Comparison of ENCODE assay signal across 24 cellular contexts in genomic region chr19:44878119-44878865, GRCh38. TPM values are rescaled to one million over a fixed set of nuclear protein-coding genes. Genes with fewer than 3 reads are reported as not detected.
A peak's percentile ranks its signal among the peaks of the same experiment; 100 is the strongest.
DNase-seq lines count a peak whose midpoint lies in the region; ATAC-seq and TF ChIP-seq lines count a peak whose summit lies in the region.
"Had no signal": no experiment of that assay in that cellular context is flagged by ENCODE, and none has a peak within 500 bp of the region (broad histone marks: within the 10 kb centered on the region; RNA-seq: fewer than 3 reads in every experiment).

No MANE protein-coding gene starts in this region.

- DNase-seq in ELF-1 (ENCODE audit: low read depth, low spot score) (peak; percentile 47), WERI-Rb-1 (no peak), left lung (no peak), SIG-M5 (lab: John Stamatoyannopoulos, UW) (no peak)
- no peak for DNase-seq in activated CD4-positive, alpha-beta memory T cell treated with anti-CD3 and anti-CD28 coated beads for 36 hours
- DNase-seq: activated B cell treated with CpG ODN at 0.5 μM for 24 hours; activated CD8-positive, alpha-beta T cell treated with anti-CD3 and anti-CD28 coated beads for 36 hours; activated naive CD4-positive, alpha-beta T cell treated with anti-CD3 and anti-CD28 coated beads, Interleukin-2, amount 50 U/mL, for 16 hours; activated T-cell treated with anti-CD3 and anti-CD28 coated beads, Interleukin-2, amount 50 U/mL, for 48 hours; effector memory CD4-positive, alpha-beta T cell; left ventricle myocardium superior; MG63; mucosa of descending colon; NCI-H146; SJCRH30; stimulated activated CD4-positive, alpha-beta T cell treated with anti-CD3 and anti-CD28 coated beads, Interleukin-4, amount 100 ng/mL, for 4 hours; T-helper 17 cell had no signal

- H3K9me3 Mint-ChIP-seq in activated CD4-positive, alpha-beta memory T cell treated with anti-CD3 and anti-CD28 coated beads for 36 hours: no peaks in the 10 kb centered on the region
- H3K9me3 Mint-ChIP-seq: activated B cell treated with CpG ODN at 0.5 μM for 24 hours; activated CD8-positive, alpha-beta T cell treated with anti-CD3 and anti-CD28 coated beads for 36 hours; neural progenitor cell had no signal

- intact Hi-C loops in left lung (cut with DNase I): no loop called here
- intact Hi-C loops in activated CD4-positive, alpha-beta memory T cell treated with anti-CD3 and anti-CD28 coated beads for 36 hours (cut with micrococcal nuclease): no loop called here

- ATAC-seq in left lung: peak; percentile 48
- ATAC-seq in GM18870 (IDR thresholded peaks at IDR 0.05; ENCODE audit: unreplicated experiment): no peak
- ATAC-seq: activated CD8-positive, alpha-beta T cell treated with anti-CD3 and anti-CD28 coated beads for 36 hours; left ventricle myocardium superior; mucosa of descending colon; T-helper 17 cell had no signal

- POLR2A ChIA-PET in activated CD4-positive, alpha-beta memory T cell treated with anti-CD3 and anti-CD28 coated beads for 36 hours (lab: Charles Lee): no interaction called here

- H3K27ac Mint-ChIP-seq in activated CD4-positive, alpha-beta memory T cell treated with anti-CD3 and anti-CD28 coated beads for 36 hours: no peak overlapping the region
- H3K27ac Mint-ChIP-seq: activated B cell treated with CpG ODN at 0.5 μM for 24 hours; activated CD8-positive, alpha-beta T cell treated with anti-CD3 and anti-CD28 coated beads for 36 hours; neural progenitor cell had no signal

- TF ChIP-seq CTCF in WERI-Rb-1 (IDR thresholded peaks at IDR 0.05; ENCODE audit: low read depth, low read length): no peak
- no peak for TF ChIP-seq CTCF in left lung (IDR thresholded peaks at IDR 0.05)

- CTCF ChIA-PET in activated CD4-positive, alpha-beta memory T cell treated with anti-CD3 and anti-CD28 coated beads for 36 hours (lab: Charles Lee): no interaction called here

- H3K4me1 Mint-ChIP-seq in activated CD4-positive, alpha-beta memory T cell treated with anti-CD3 and anti-CD28 coated beads for 36 hours (ENCODE audit: low read depth): peaks cover 5% of the 10 kb centered on the region
- H3K4me1 Mint-ChIP-seq: activated B cell treated with CpG ODN at 0.5 μM for 24 hours, neural progenitor cell had no signal

- H3K36me3 ChIP-seq in WERI-Rb-1 (peaks cover 51% of the 10 kb centered on the region), left lung (peaks cover 0 to 76% of the 10 kb centered on the region in 2 donors)
- H3K36me3 ChIP-seq: neural progenitor cell had no signal

- H3K9me3 ChIP-seq in WERI-Rb-1 (ENCODE audit: severe bottlenecking) (no peaks in the 10 kb centered on the region), left lung (no peaks in the 10 kb centered on the region)
- H3K9me3 ChIP-seq: ascending aorta; BLaER1 treated with 17β-estradiol and CSF1 and Interleukin-3, amounts not matched to agents 10 nM and 100 nM; HAP-1; MG63; mucosa of descending colon; SJCRH30; vagina had no signal

- peaks cover 0 to 5% of the 10 kb centered on the region in 2 donors for H3K4me1 ChIP-seq in left lung
- H3K4me1 ChIP-seq: ascending aorta, neural progenitor cell had no signal

- no peak overlapping the region for H3K4me3 Mint-ChIP-seq in activated CD4-positive, alpha-beta memory T cell treated with anti-CD3 and anti-CD28 coated beads for 36 hours
- H3K4me3 Mint-ChIP-seq: activated B cell treated with CpG ODN at 0.5 μM for 24 hours; activated CD8-positive, alpha-beta T cell treated with anti-CD3 and anti-CD28 coated beads for 36 hours; neural progenitor cell; T-helper 17 cell had no signal

- H3K27me3 ChIP-seq in WERI-Rb-1 (ENCODE audit: insufficient read depth, low read depth, severe bottlenecking) (no peaks in the 10 kb centered on the region), left lung (no peaks in the 10 kb centered on the region)
- H3K27me3 ChIP-seq: ascending aorta; BLaER1 treated with 17β-estradiol and CSF1 and Interleukin-3, amounts not matched to agents 10 nM and 100 nM; MG63; neural progenitor cell; SJCRH30; vagina had no signal

- peaks cover 2% of the 10 kb centered on the region for H3K27me3 Mint-ChIP-seq in activated CD4-positive, alpha-beta memory T cell treated with anti-CD3 and anti-CD28 coated beads for 36 hours
- H3K27me3 Mint-ChIP-seq: activated CD8-positive, alpha-beta T cell treated with anti-CD3 and anti-CD28 coated beads for 36 hours had no signal

- H3K4me3 ChIP-seq in WERI-Rb-1 (ENCODE audit: low read depth, low read length) (no peak overlapping the region), left lung (no peak overlapping the region)
- H3K4me3 ChIP-seq: ascending aorta; BLaER1 treated with 17β-estradiol and CSF1 and Interleukin-3, amounts not matched to agents 10 nM and 100 nM; HAP-1; MG63; mucosa of descending colon; neural progenitor cell; SJCRH30; vagina had no signal

- no peaks in the 10 kb centered on the region for H3K36me3 Mint-ChIP-seq in activated CD4-positive, alpha-beta memory T cell treated with anti-CD3 and anti-CD28 coated beads for 36 hours

- H3K27ac ChIP-seq in WERI-Rb-1: peak overlapping the region; percentile 95
- no peak overlapping the region for H3K27ac ChIP-seq in left lung
- H3K27ac ChIP-seq: ascending aorta, neural progenitor cell, SJCRH30, vagina had no signal

RNA-seq across cellular contexts. Expression of gene TOMM40, which starts 12.8 kb away (rescaled TPM):
- total RNA-seq in left lung: 10 to 100 TPM; 42.0 to 79.9 TPM
- 10 to 100 TPM; 86.4 to 87.1 TPM for total RNA-seq in activated CD4-positive, alpha-beta memory T cell treated with anti-CD3 and anti-CD28 coated beads for 36 hours

RNA-seq across cellular contexts. Expression of gene APOE, which starts 27.3 kb away (rescaled TPM):
- total RNA-seq in left lung: 100 to 1,000 TPM; 196 to 757 TPM
- total RNA-seq in activated CD4-positive, alpha-beta memory T cell treated with anti-CD3 and anti-CD28 coated beads for 36 hours: under 1 TPM; 0.44 to 0.48 TPM
- total RNA-seq: activated B cell treated with CpG ODN at 0.5 μM for 24 hours had no signal

RNA-seq across cellular contexts. Expression of gene NECTIN2, which starts 32.2 kb away (rescaled TPM):
- total RNA-seq in left lung: 100 to 1,000 TPM in 1 of 2 donors, 10 to 100 TPM in 1; 86.7 to 145 TPM
- 1 to 10 TPM in 1 of 2 experiments, under 1 TPM in 1; 0.71 to 1.9 TPM for total RNA-seq in activated CD4-positive, alpha-beta memory T cell treated with anti-CD3 and anti-CD28 coated beads for 36 hours
- total RNA-seq: OCI-LY7 had no signal

RNA-seq across cellular contexts. Expression of gene APOC1, which starts 36.1 kb away (rescaled TPM):
- total RNA-seq in left lung: 100 to 1,000 TPM; 248 to 569 TPM
- 1 to 10 TPM; 1.4 to 2.2 TPM for total RNA-seq in activated CD4-positive, alpha-beta memory T cell treated with anti-CD3 and anti-CD28 coated beads for 36 hours
- total RNA-seq: T-helper 17 cell had no signal

Comparison
In these comparisons a context has a peak if more than half of its experiments do, and no peak if none do; other contexts are left out.
1. RNA of gene APOE, which starts 27.3 kb away (total RNA-seq): 196 to 757 TPM in left lung; 0.44 to 0.48 TPM in activated CD4-positive, alpha-beta memory T cell treated with anti-CD3 and anti-CD28 coated beads for 36 hours; every median in the first group is over 100 times any median in the second.
2. RNA of gene NECTIN2, which starts 32.2 kb away (total RNA-seq): 86.7 to 145 TPM in left lung; 0.71 to 1.9 TPM in activated CD4-positive, alpha-beta memory T cell treated with anti-CD3 and anti-CD28 coated beads for 36 hours; every median in the first group is over 10 times any median in the second.